In genomic region chr15:89900849-89901248, GRCh38 we compare ENCODE assay signal across 16 cellular contexts. TPM values are rescaled to one million over a fixed set of nuclear protein-coding genes. Genes with fewer than 3 reads are reported as not detected.
DNase-seq lines count a peak whose midpoint lies in the region; ATAC-seq and TF ChIP-seq lines count a peak whose summit lies in the region.
"Had no signal": no experiment of that assay in that cellular context is flagged by ENCODE, and none has a peak within 500 bp of the region (broad histone marks: within the 10 kb centered on the region; RNA-seq: fewer than 3 reads in every experiment).

No MANE protein-coding gene starts in this region.

- no peaks in the 10 kb centered on the region for H3K79me2 ChIP-seq in H9 (ENCODE audit: insufficient read depth, low read length)
- no peaks in the 10 kb centered on the region for H3K79me2 ChIP-seq in PC-3 (ENCODE audit: low read length)

- no peak overlapping the region for H3K14ac ChIP-seq in H9 (ENCODE audit: insufficient read depth, low read length)

- no peak overlapping the region for H3T11ph ChIP-seq in H9 (ENCODE audit: low read length)

- H3K27me3 Mint-ChIP-seq in H9 (ENCODE audit: low read depth), result no peaks in the 10 kb centered on the region
- peaks cover 3% of the 10 kb centered on the region for H3K27me3 Mint-ChIP-seq in activated T-helper 17 cell treated with anti-CD3 and anti-CD28 coated beads, Interleukin-2, amount 50 U/mL, for 72 hours

- no peak overlapping the region for H3K4me3 Mint-ChIP-seq in H9
- H3K4me3 Mint-ChIP-seq in activated T-helper 17 cell treated with anti-CD3 and anti-CD28 coated beads, Interleukin-2, amount 50 U/mL, for 72 hours, result no peak overlapping the region
- H3K4me3 Mint-ChIP-seq: B cell; CD8-positive, alpha-beta T cell; GM23338; HFFc6 had no signal

- POLR2A ChIA-PET in PC-3 (lab: Charles Lee; ENCODE audit: unreplicated experiment), result no interaction called here

- H2AK5ac ChIP-seq in H9 (ENCODE audit: insufficient read length, low read length), result no peak overlapping the region

- no peaks in the 10 kb centered on the region for H4K20me1 ChIP-seq in H9 (ENCODE audit: control insufficient read depth, insufficient read depth, insufficient read length)
- no peaks in the 10 kb centered on the region for H4K20me1 ChIP-seq in PC-3 (ENCODE audit: low read length)
- H4K20me1 ChIP-seq: BLaER1 treated with 17β-estradiol and CSF1 and Interleukin-3, amounts not matched to agents 10 nM and 100 nM had no signal

- peak overlapping the region in 2 of 3 experiments; percentile 53 to 80; a peak in 1 of 7 replicates for H3K27ac Mint-ChIP-seq in H9
- peak overlapping the region; percentile 5 for H3K27ac Mint-ChIP-seq in activated T-helper 17 cell treated with anti-CD3 and anti-CD28 coated beads, Interleukin-2, amount 50 U/mL, for 72 hours
- H3K27ac Mint-ChIP-seq in activated naive CD4-positive, alpha-beta T cell treated with anti-CD3 and anti-CD28 coated beads, Interleukin-2, amount 50 U/mL, for 72 hours, result peak overlapping the region in 1 of 2 donors; percentile 57
- H3K27ac Mint-ChIP-seq: B cell; CD8-positive, alpha-beta T cell; GM23338; HFFc6 had no signal

- no peak overlapping the region for H4K8ac ChIP-seq in H9 (replicated peaks; ENCODE audit: insufficient read length, low read depth, low read length)

- H3K79me1 ChIP-seq in H9 (ENCODE audit: insufficient read depth, low read depth, low read length, poor library complexity, severe bottlenecking), result no peaks in the 10 kb centered on the region

- H2AFZ ChIP-seq in H9 (ENCODE audit: low read length) (no peak overlapping the region), PC-3 (ENCODE audit: low read length) (no peak overlapping the region)
- H2AFZ ChIP-seq: GM23338 had no signal

- no peak for DNase-seq in H9
- DNase-seq in left ventricle myocardium inferior, result peak; percentile 36
- DNase-seq in stimulated activated CD8-positive, alpha-beta memory T cell treated with anti-CD3 and anti-CD28 coated beads, Interleukin-4, amount 100 ng/mL, for 48 hours, result peak; percentile 15
- DNase-seq in PC-3, result no peak
- DNase-seq in activated effector memory CD4-positive, alpha-beta T cell treated with anti-CD3 and anti-CD28 coated beads, Interleukin-2, amount 50 U/mL, for 16 hours, result no peak
- DNase-seq in activated naive CD4-positive, alpha-beta T cell treated with anti-CD3 and anti-CD28 coated beads, Interleukin-2, amount 50 U/mL, for 72 hours (ENCODE audit: low spot score in 2 of 2), result no peak
- DNase-seq: Calu3; CD8-positive, alpha-beta T cell; DMS79 treated with DMSO at 0.1 percent for 48 hours; GF-D8; HFFc6 had no signal

- no peaks in the 10 kb centered on the region for H3K27me3 ChIP-seq in H9 (ENCODE audit: insufficient read depth, low read length)
- no peaks in the 10 kb centered on the region for H3K27me3 ChIP-seq in left ventricle myocardium inferior (ENCODE audit: low read depth)
- H3K27me3 ChIP-seq in PC-3 (ENCODE audit: low read length), result no peaks in the 10 kb centered on the region
- H3K27me3 ChIP-seq: BLaER1 treated with 17β-estradiol and CSF1 and Interleukin-3, amounts not matched to agents 10 nM and 100 nM had no signal

- no peaks in the 10 kb centered on the region for H3K4me1 ChIP-seq in H9 (ENCODE audit: insufficient read depth, low read length)
- H3K4me1 ChIP-seq in left ventricle myocardium inferior, result peaks cover 14% of the 10 kb centered on the region
- H3K4me1 ChIP-seq in PC-3 (ENCODE audit: insufficient read depth, low read length), result no peaks in the 10 kb centered on the region

- no peak overlapping the region for H3K4me3 ChIP-seq in left ventricle myocardium inferior
- H3K4me3 ChIP-seq in PC-3 (ENCODE audit: low read length), result no peak overlapping the region
- H3K4me3 ChIP-seq: BLaER1 treated with 17β-estradiol and CSF1 and Interleukin-3, amounts not matched to agents 10 nM and 100 nM; GM23338 had no signal

- H3K4ac ChIP-seq in H9 (ENCODE audit: low read depth, low read length), result no peak overlapping the region

- no peak overlapping the region for H2BK5ac ChIP-seq in H9 (ENCODE audit: insufficient read length, low read length)

- no peaks in the 10 kb centered on the region for H3K23me2 ChIP-seq in H9 (ENCODE audit: insufficient read length, low read depth, low read length, poor library complexity, severe bottlenecking)

- CTCF ChIA-PET in PC-3 (lab: Charles Lee), result interaction anchor here (0.7 kb wide), 1 partner anchor 70 kb away, joined by 3 read pairs; no protein-coding TSS in a partner anchor

- no peak overlapping the region for H3K27ac ChIP-seq in H9 (ENCODE audit: insufficient read length, low read depth, low read length)
- H3K27ac ChIP-seq in left ventricle myocardium inferior (replicated peaks), result peak overlapping the region; percentile 77
- H3K27ac ChIP-seq in PC-3 (ENCODE audit: low read length), result no peak overlapping the region
- H3K27ac ChIP-seq: BLaER1 treated with 17β-estradiol and CSF1 and Interleukin-3, amounts not matched to agents 10 nM and 100 nM had no signal

- peaks cover 6% of the 10 kb centered on the region in 2 experiments for H3K4me1 Mint-ChIP-seq in H9
- no peaks in the 10 kb centered on the region for H3K4me1 Mint-ChIP-seq in activated T-helper 17 cell treated with anti-CD3 and anti-CD28 coated beads, Interleukin-2, amount 50 U/mL, for 72 hours

- H4K91ac ChIP-seq in H9 (ENCODE audit: insufficient read length, low read depth, low read length), result no peak overlapping the region

- H2BK120ac ChIP-seq in H9 (ENCODE audit: low read depth, low read length, poor library complexity, severe bottlenecking), result no peak overlapping the region

- H3K9ac ChIP-seq in H9 (ENCODE audit: extremely low read depth, insufficient read length, low read length), result no peak overlapping the region
- H3K9ac ChIP-seq in PC-3 (ENCODE audit: low read length), result no peak overlapping the region
- H3K9ac ChIP-seq: BLaER1 treated with 17β-estradiol and CSF1 and Interleukin-3, amounts not matched to agents 10 nM and 100 nM had no signal

- WGBS in H9 (ENCODE audit: extremely low coverage, insufficient read length, low lambda C conversion rate), result no CpG with 5 or more reads among the region's 6 CpGs

- no peak overlapping the region for H3K56ac ChIP-seq in H9 (ENCODE audit: insufficient read length, low read depth, low read length)

- no peaks in the 10 kb centered on the region for H3K9me3 Mint-ChIP-seq in H9
- no peaks in the 10 kb centered on the region for H3K9me3 Mint-ChIP-seq in activated T-helper 17 cell treated with anti-CD3 and anti-CD28 coated beads, Interleukin-2, amount 50 U/mL, for 72 hours
- no peaks in the 10 kb centered on the region for H3K9me3 Mint-ChIP-seq in activated naive CD4-positive, alpha-beta T cell treated with anti-CD3 and anti-CD28 coated beads, Interleukin-2, amount 50 U/mL, for 72 hours
- H3K9me3 Mint-ChIP-seq: CD8-positive, alpha-beta T cell; GM23338; HFFc6 had no signal

- no TSS peak for BruUV-seq in PC-3 (replicated peaks; lab: Mats Ljungman, UMichigan)

- no peak overlapping the region for H3K23ac ChIP-seq in H9 (ENCODE audit: insufficient read length, low read depth, low read length)

- ATAC-seq in activated T-helper 17 cell treated with anti-CD3 and anti-CD28 coated beads, Interleukin-2, amount 50 U/mL, for 72 hours (replicated peaks), result no peak
- no peak for ATAC-seq in PC-3
- ATAC-seq in activated naive CD4-positive, alpha-beta T cell treated with anti-CD3 and anti-CD28 coated beads, Interleukin-2, amount 50 U/mL, for 72 hours, result no peak
- ATAC-seq: CD8-positive, alpha-beta T cell; GM23338; HCT116 had no signal

- H3K4me2 ChIP-seq in H9 (ENCODE audit: insufficient read depth, insufficient read length, low read length) (no peak overlapping the region), PC-3 (ENCODE audit: low read length) (no peak overlapping the region)
- H3K4me2 ChIP-seq: GM23338 had no signal

- peaks cover 33% of the 10 kb centered on the region for H3K36me3 ChIP-seq in left ventricle myocardium inferior
- no peaks in the 10 kb centered on the region for H3K36me3 ChIP-seq in PC-3 (ENCODE audit: low read depth, low read length)
- H3K36me3 ChIP-seq: BLaER1 treated with 17β-estradiol and CSF1 and Interleukin-3, amounts not matched to agents 10 nM and 100 nM had no signal

- H2BK20ac ChIP-seq in H9 (ENCODE audit: low read depth, low read length, poor library complexity, severe bottlenecking), result no peak overlapping the region

- no peaks in the 10 kb centered on the region for H3K9me2 ChIP-seq in PC-3 (replicated peaks; ENCODE audit: low read length)

- intact Hi-C loops in left ventricle myocardium inferior (cut with micrococcal nuclease), result no loop called here
- intact Hi-C loops in PC-3 (cut with micrococcal nuclease), result no loop called here

- no peak overlapping the region for H4K5ac ChIP-seq in H9 (ENCODE audit: insufficient read length, low read depth, low read length)

- H2BK12ac ChIP-seq in H9 (ENCODE audit: insufficient read length, low read depth, low read length), result no peak overlapping the region

- no peak overlapping the region for H3K18ac ChIP-seq in H9 (ENCODE audit: insufficient read length, low read depth, low read length)

- H2BK15ac ChIP-seq in H9 (ENCODE audit: low read depth, low read length), result no peak overlapping the region

- TF ChIP-seq CTCF in H9 (conservative IDR thresholded peaks at IDR 0.05) (no peak), left ventricle myocardium inferior (IDR thresholded peaks at IDR 0.05; ENCODE audit: borderline replicate concordance) (no peak), PC-3 (conservative IDR thresholded peaks at IDR 0.05; ENCODE audit: low read depth, low read length) (no peak)

- H3K36me3 Mint-ChIP-seq in H9 (ENCODE audit: insufficient read depth in 1 of 3, low read depth in 3 of 3), result peaks cover 0 to 5% (median 1%) of the 10 kb centered on the region in 3 experiments; a peak in 2 of 7 replicates
- no peaks in the 10 kb centered on the region for H3K36me3 Mint-ChIP-seq in activated T-helper 17 cell treated with anti-CD3 and anti-CD28 coated beads, Interleukin-2, amount 50 U/mL, for 72 hours (ENCODE audit: low read depth)
- H3K36me3 Mint-ChIP-seq in activated naive CD4-positive, alpha-beta T cell treated with anti-CD3 and anti-CD28 coated beads, Interleukin-2, amount 50 U/mL, for 72 hours, result no peaks in the 10 kb centered on the region
- H3K36me3 Mint-ChIP-seq: CD8-positive, alpha-beta T cell had no signal

- no peaks in the 10 kb centered on the region for H3K9me3 ChIP-seq in H9 (ENCODE audit: control insufficient read depth, low read depth, low read length)
- H3K9me3 ChIP-seq in left ventricle myocardium inferior (replicated peaks), result no peaks in the 10 kb centered on the region
- no peaks in the 10 kb centered on the region for H3K9me3 ChIP-seq in PC-3 (ENCODE audit: low read length)
- H3K9me3 ChIP-seq: BLaER1 treated with 17β-estradiol and CSF1 and Interleukin-3, amounts not matched to agents 10 nM and 100 nM had no signal

- no peaks in the 10 kb centered on the region for H3F3A ChIP-seq in PC-3 (ENCODE audit: low read length, unreplicated experiment)

RNA-seq across cellular contexts. Expression of gene AP3S2, which starts 7.1 kb away (rescaled TPM):
- total RNA-seq in H9 (2021) (33.9 and 38.5 TPM in 2 replicates), left ventricle myocardium inferior (44.1 TPM), PC-3 (2014; rRNA removed) (18.8 and 19.4 TPM in 2 replicates)
- 10 to 100 TPM; 14.0 to 16.0 TPM for total RNA-seq in activated T-helper 17 cell treated with anti-CD3 and anti-CD28 coated beads, Interleukin-2, amount 50 U/mL, for 72 hours
- 10 to 100 TPM; 12.4 to 13.1 TPM for total RNA-seq in activated naive CD4-positive, alpha-beta T cell treated with anti-CD3 and anti-CD28 coated beads, Interleukin-2, amount 50 U/mL, for 72 hours

RNA-seq across cellular contexts. Expression of gene ARPIN, which starts 11.9 kb away (rescaled TPM):
- total RNA-seq in H9 (2021), result 5.5 and 6.4 TPM in 2 replicates
- total RNA-seq in activated T-helper 17 cell treated with anti-CD3 and anti-CD28 coated beads, Interleukin-2, amount 50 U/mL, for 72 hours, result not detected
- 11.4 TPM for total RNA-seq in left ventricle myocardium inferior
- total RNA-seq in PC-3 (2014; rRNA removed), result 4.5 and 8.0 TPM in 2 replicates
- total RNA-seq in activated naive CD4-positive, alpha-beta T cell treated with anti-CD3 and anti-CD28 coated beads, Interleukin-2, amount 50 U/mL, for 72 hours, result not detected
- total RNA-seq: CD8-positive, alpha-beta T cell had no signal

Comparison
In these comparisons a context has a peak if more than half of its experiments do, and no peak if none do; other contexts are left out.
1. DNase-seq: peak in left ventricle myocardium inferior (single experiment) and stimulated activated CD8-positive, alpha-beta memory T cell treated with anti-CD3 and anti-CD28 coated beads, Interleukin-4, amount 100 ng/mL, for 48 hours (single experiment); none in H9 (single experiment), PC-3 (single experiment), activated effector memory CD4-positive, alpha-beta T cell treated with anti-CD3 and anti-CD28 coated beads, Interleukin-2, amount 50 U/mL, for 16 hours (single experiment) and activated naive CD4-positive, alpha-beta T cell treated with anti-CD3 and anti-CD28 coated beads, Interleukin-2, amount 50 U/mL, for 72 hours (0 of 2).